Comparison of ENCODE assay signal across 9 cellular contexts in genomic region chr9:5326893-5327548, GRCh38.
A peak's percentile ranks its signal among the peaks of the same experiment; 100 is the strongest.
DNase-seq lines count a peak whose midpoint lies in the region; ATAC-seq and TF ChIP-seq lines count a peak whose summit lies in the region.
"Had no signal": no experiment of that assay in that cellular context is flagged by ENCODE, and none has a peak within 500 bp of the region (broad histone marks: within the 10 kb centered on the region; RNA-seq: fewer than 3 reads in every experiment).

No MANE protein-coding gene starts in this region.

- DNase-seq in ELF-1 (ENCODE audit: low read depth, low spot score): peak; percentile 93
- peak; percentile 86 for DNase-seq in NCI-H2227 (lab: John Stamatoyannopoulos, UW; ENCODE audit: unreplicated experiment)
- DNase-seq in activated gamma-delta T cell treated with Interleukin-2 at 50 U/mL for 16 hours: peak; percentile 61
- peak; percentile 1 for DNase-seq in iris pigment epithelial cell (ENCODE audit: low read depth)
- DNase-seq in ACHN: no peak
- DNase-seq in GM20000 (ENCODE audit: low spot score): no peak
- DNase-seq: Karpas-422 had no signal

- in situ Hi-C loops in ACHN (cut with HindIII; ENCODE audit: low pct_ligation_motif_present, low pct_unique_long_range_greater_than_20kb, low sequenced_read_pairs): no loop called here

- TF ChIP-seq CTCF in GM20000 (IDR thresholded peaks at IDR 0.05; ENCODE audit: extremely low read depth, missing control alignments): no peak

- ATAC-seq in GM18873 (IDR thresholded peaks at IDR 0.05; ENCODE audit: low FRiP score, unreplicated experiment) (no peak), HG03520 (IDR thresholded peaks at IDR 0.05; ENCODE audit: unreplicated experiment) (no peak)

Comparison
In these comparisons a context has a peak if more than half of its experiments do, and no peak if none do; other contexts are left out.
1. DNase-seq: peak in ELF-1 (single experiment), NCI-H2227 (single experiment), activated gamma-delta T cell treated with Interleukin-2 at 50 U/mL for 16 hours (single experiment) and iris pigment epithelial cell (single experiment); none in ACHN (single experiment) and GM20000 (single experiment).